ENCODE assay signal across 10 cellular contexts in the genomic region with DNA sequence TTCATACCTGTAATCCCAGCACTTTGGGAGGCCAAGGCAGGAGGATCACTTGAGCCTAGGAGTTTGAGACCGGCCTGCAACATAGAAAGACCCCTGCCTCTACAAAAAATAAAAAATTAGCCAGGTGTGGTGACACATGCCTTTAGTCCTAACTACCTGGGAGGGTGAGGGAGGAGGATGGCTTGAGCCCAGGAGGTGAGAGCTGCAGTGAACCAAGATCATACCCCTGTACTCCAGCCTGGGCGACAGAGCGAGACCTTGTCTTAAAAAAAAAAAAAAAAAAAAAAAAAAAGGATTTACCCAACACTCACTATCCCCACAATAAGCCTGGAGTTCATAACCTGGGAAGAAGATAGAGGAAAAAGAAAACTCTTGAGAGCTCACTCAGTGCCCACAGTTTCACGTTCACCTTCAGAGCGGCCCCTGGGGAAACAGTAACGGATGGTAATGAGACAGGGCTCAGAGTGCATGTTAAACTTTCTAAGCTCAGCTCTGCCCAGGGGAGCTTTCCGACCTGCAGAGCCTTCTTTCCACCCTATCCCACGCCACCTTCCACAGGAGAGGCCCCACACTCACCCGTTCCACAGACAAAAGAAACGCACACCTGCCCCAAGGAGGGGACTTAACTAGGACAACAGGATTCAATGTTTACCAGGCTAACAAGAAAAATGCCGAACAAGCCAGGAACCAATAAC.
DNase-seq lines count a peak whose midpoint lies in the region; ATAC-seq and TF ChIP-seq lines count a peak whose summit lies in the region.
"Had no signal": no experiment of that assay in that cellular context is flagged by ENCODE, and none has a peak within 500 bp of the region (broad histone marks: within the 10 kb centered on the region; RNA-seq: fewer than 3 reads in every experiment).

No MANE protein-coding gene starts in this region.

- H3K4me1 ChIP-seq in CD8-positive, alpha-beta memory T cell (ENCODE audit: insufficient read depth, low read length): peaks cover 84% of the 10 kb centered on the region
- H3K4me1 ChIP-seq in Karpas-422 (ENCODE audit: low read length): peaks cover 55% of the 10 kb centered on the region
- peaks cover 0 to 76% (median 70%) of the 10 kb centered on the region in 4 donors for H3K4me1 ChIP-seq in sigmoid colon

- H3K79me2 ChIP-seq in Karpas-422 (ENCODE audit: low read length): peaks cover 94% of the 10 kb centered on the region

- no peaks in the 10 kb centered on the region for H3K36me3 ChIP-seq in CD8-positive, alpha-beta memory T cell (ENCODE audit: insufficient read depth, low read length)
- H3K36me3 ChIP-seq in Karpas-422 (ENCODE audit: insufficient read depth, low read length): 0 out of 2 replicates have a peak, but pooled peaks cover 3% of the 10 kb centered on the region
- H3K36me3 ChIP-seq in sigmoid colon: peaks cover 0 to 7% (median 0%) of the 10 kb centered on the region in 4 donors

- peak overlapping the region in 5 of 7 donors; percentile 7 to 71 (median 49) for H3K4me3 Mint-ChIP-seq in CD8-positive, alpha-beta memory T cell
- H3K4me3 Mint-ChIP-seq: dendritic cell treated with granulocyte-macrophage colony-stimulating factor and Interleukin-4, amounts not matched to agents 40 ng/mL and 50 ng/mL, for 4 days had no signal

- no peaks in the 10 kb centered on the region for H3K27me3 ChIP-seq in CD8-positive, alpha-beta memory T cell (ENCODE audit: insufficient read depth, low read length, poor library complexity, severe bottlenecking)
- no peaks in the 10 kb centered on the region for H3K27me3 ChIP-seq in Karpas-422 (ENCODE audit: low read length)
- H3K27me3 ChIP-seq in sigmoid colon: no peaks in the 10 kb centered on the region

- POLR2A ChIA-PET in CD8-positive, alpha-beta memory T cell (lab: Charles Lee): no interaction called here

- H3K36me3 Mint-ChIP-seq in CD8-positive, alpha-beta memory T cell: peaks cover 0 to 68% (median 6%) of the 10 kb centered on the region in 3 donors

- peaks cover 0 to 1% of the 10 kb centered on the region in 2 donors for H3K27me3 Mint-ChIP-seq in CD8-positive, alpha-beta memory T cell
- H3K27me3 Mint-ChIP-seq: dendritic cell treated with granulocyte-macrophage colony-stimulating factor and Interleukin-4, amounts not matched to agents 40 ng/mL and 50 ng/mL, for 4 days had no signal

- H3K9me3 ChIP-seq in CD8-positive, alpha-beta memory T cell (ENCODE audit: low read length): no peaks in the 10 kb centered on the region
- H3K9me3 ChIP-seq in Karpas-422 (ENCODE audit: low read length): no peaks in the 10 kb centered on the region
- no peaks in the 10 kb centered on the region for H3K9me3 ChIP-seq in sigmoid colon

- TF ChIP-seq POLR2A in sigmoid colon (IDR thresholded peaks at IDR 0.05): no peak

- WGBS in sigmoid colon, 2 donors: 61 to 83% methylated on average over 11 of the region's 11 CpGs

- no peak for ATAC-seq in GM21825 (IDR thresholded peaks at IDR 0.05; ENCODE audit: unreplicated experiment)
- ATAC-seq: PC-3 had no signal

- no peak for TF ChIP-seq EP300 in sigmoid colon (IDR thresholded peaks at IDR 0.05)

- H3K27ac Mint-ChIP-seq in CD8-positive, alpha-beta memory T cell: peak overlapping the region; percentile 1 to 96 (median 82)
- H3K27ac Mint-ChIP-seq: dendritic cell treated with granulocyte-macrophage colony-stimulating factor and Interleukin-4, amounts not matched to agents 40 ng/mL and 50 ng/mL, for 4 days had no signal

- no peak overlapping the region for H3K27ac ChIP-seq in CD8-positive, alpha-beta memory T cell (ENCODE audit: low read depth, low read length)
- peak overlapping the region; percentile 70 for H3K27ac ChIP-seq in Karpas-422 (ENCODE audit: low read length)
- H3K27ac ChIP-seq in epithelial cell of prostate: peak overlapping the region; percentile 82
- peak overlapping the region; percentile 33 to 77 (median 47) for H3K27ac ChIP-seq in sigmoid colon

- peak overlapping the region; percentile 27 for H3K9ac ChIP-seq in Karpas-422 (ENCODE audit: low read length)

- H3K9me2 ChIP-seq in Karpas-422 (replicated peaks; ENCODE audit: insufficient read depth, low read length): no peaks in the 10 kb centered on the region

- no peaks in the 10 kb centered on the region for H3K9me3 Mint-ChIP-seq in CD8-positive, alpha-beta memory T cell
- H3K9me3 Mint-ChIP-seq: dendritic cell treated with granulocyte-macrophage colony-stimulating factor and Interleukin-4, amounts not matched to agents 40 ng/mL and 50 ng/mL, for 4 days had no signal

- no peak for TF ChIP-seq CTCF in sigmoid colon (IDR thresholded peaks at IDR 0.05)

- CTCF ChIA-PET in CD8-positive, alpha-beta memory T cell (lab: Charles Lee): interaction anchor here (0.9 to 1.9 kb wide), 2 partner anchors 11 to 97 kb away, joined by 3 to 13 read pairs; no protein-coding TSS in a partner anchor

- DNase-seq in CD8-positive, alpha-beta memory T cell: no peak
- DNase-seq in Karpas-422: no peak
- no peak for DNase-seq in epithelial cell of prostate (ENCODE audit: low read depth, low spot score)
- DNase-seq in sigmoid colon: no peak
- no peak for DNase-seq in NCI-H748 treated with DMSO at 0.1 percent for 48 hours (lab: John Stamatoyannopoulos, UW)
- DNase-seq in NCI-H1694 (lab: John Stamatoyannopoulos, UW): no peak
- no peak for DNase-seq in SKM-1 (lab: John Stamatoyannopoulos, UW; ENCODE audit: unreplicated experiment)
- DNase-seq: PC-3 had no signal

- no peak overlapping the region for H2AFZ ChIP-seq in Karpas-422 (ENCODE audit: low read length)

- no peak overlapping the region for H3K4me3 ChIP-seq in CD8-positive, alpha-beta memory T cell (ENCODE audit: low read length)
- H3K4me3 ChIP-seq in Karpas-422 (ENCODE audit: low read length) (peak overlapping the region; percentile 8; the same call in 1 of the 2 replicates), sigmoid colon (no peak overlapping the region)

- H3K4me2 ChIP-seq in Karpas-422 (ENCODE audit: low read depth, low read length, poor library complexity, severe bottlenecking): peak overlapping the region; percentile 48

- no peaks in the 10 kb centered on the region for H4K20me1 ChIP-seq in Karpas-422 (ENCODE audit: insufficient read depth, low read depth, low read length)

- intact Hi-C loops in sigmoid colon (cut with DNase I): no loop called here

- peaks cover 80 to 84% (median 81%) of the 10 kb centered on the region in 3 donors for H3K4me1 Mint-ChIP-seq in CD8-positive, alpha-beta memory T cell
